32 cellular contexts compared by ENCODE assay signal in the genomic region with DNA sequence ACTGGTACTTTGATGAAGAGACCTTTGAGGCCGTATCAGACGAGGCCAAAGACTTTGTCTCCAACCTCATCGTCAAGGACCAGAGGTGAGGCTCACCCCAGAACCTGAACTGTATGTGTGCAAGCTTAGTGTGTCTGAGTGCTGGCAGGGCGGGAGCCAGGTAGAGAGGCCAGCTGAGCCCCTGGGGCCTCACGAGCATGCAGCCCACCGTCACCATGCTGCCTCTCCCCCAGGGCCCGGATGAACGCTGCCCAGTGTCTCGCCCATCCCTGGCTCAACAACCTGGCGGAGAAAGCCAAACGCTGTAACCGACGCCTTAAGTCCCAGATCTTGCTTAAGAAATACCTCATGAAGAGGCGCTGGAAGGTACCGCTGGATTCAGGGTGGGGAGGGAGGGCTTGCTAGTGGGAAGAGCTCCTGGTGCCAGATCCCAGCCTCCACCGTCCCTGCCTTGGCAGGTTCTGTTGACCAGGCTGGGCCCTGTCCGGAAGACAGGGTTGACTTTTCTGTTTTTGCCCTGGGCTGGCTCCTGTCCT. TPM values are rescaled to one million over a fixed set of nuclear protein-coding genes. Genes with fewer than 3 reads are reported as not detected.
"Had no signal": no experiment of that assay in that cellular context is flagged by ENCODE, and none has a peak within 500 bp of the region (broad histone marks: within the 10 kb centered on the region; RNA-seq: fewer than 3 reads in every experiment).

No MANE protein-coding gene starts in this region.

- H3K9me3 Mint-ChIP-seq: activated B cell treated with CpG ODN at 0.5 μM for 24 hours; activated CD4-positive, alpha-beta T cell treated with anti-CD3 and anti-CD28 coated beads, Interleukin-2, amount 10 ng/mL, durations not matched to agents 7 days and 5 days; activated naive CD4-positive, alpha-beta T cell treated with anti-CD3 and anti-CD28 coated beads for 36 hours; activated T-cell treated with anti-CD3 and anti-CD28 coated beads, Interleukin-2, amount 50 U/mL, for 4 hours; activated T-helper 17 cell treated with anti-CD3 and anti-CD28 coated beads, Interleukin-2, amount 50 U/mL, for 72 hours; IgD-negative memory B cell had no signal

- H3K36me3 ChIP-seq: brain microvascular endothelial cell, MG63, SJSA1 had no signal

- H3K27me3 ChIP-seq: brain microvascular endothelial cell, MG63, SJSA1 had no signal

- H3K4me1 Mint-ChIP-seq: activated T-helper 17 cell treated with anti-CD3 and anti-CD28 coated beads, Interleukin-2, amount 50 U/mL, for 72 hours had no signal

- H3K36me3 Mint-ChIP-seq: activated naive CD8-positive, alpha-beta T cell had no signal

- H3K27ac Mint-ChIP-seq: activated B cell treated with CpG ODN at 0.5 μM for 24 hours; activated CD4-positive, alpha-beta T cell treated with anti-CD3 and anti-CD28 coated beads, Interleukin-2, amount 10 ng/mL, durations not matched to agents 7 days and 5 days; activated CD8-positive, alpha-beta T cell treated with anti-CD3 and anti-CD28 coated beads, Interleukin-2, amount 10 ng/mL, durations not matched to agents 7 days and 5 days; activated naive CD4-positive, alpha-beta T cell treated with anti-CD3 and anti-CD28 coated beads for 36 hours; activated naive CD8-positive, alpha-beta T cell; activated T-helper 17 cell treated with anti-CD3 and anti-CD28 coated beads, Interleukin-2, amount 50 U/mL, for 72 hours; IgD-negative memory B cell; T-helper 17 cell had no signal

- H3K4me3 Mint-ChIP-seq: activated B cell treated with CpG ODN at 0.5 μM for 24 hours; activated CD4-positive, alpha-beta T cell treated with anti-CD3 and anti-CD28 coated beads, Interleukin-2, amount 10 ng/mL, durations not matched to agents 7 days and 5 days; activated CD8-positive, alpha-beta T cell treated with anti-CD3 and anti-CD28 coated beads, Interleukin-2, amount 10 ng/mL, durations not matched to agents 7 days and 5 days; activated naive CD4-positive, alpha-beta T cell treated with anti-CD3 and anti-CD28 coated beads for 36 hours; activated naive CD8-positive, alpha-beta T cell; activated T-cell treated with anti-CD3 and anti-CD28 coated beads, Interleukin-2, amount 50 U/mL, for 4 hours; activated T-helper 17 cell treated with anti-CD3 and anti-CD28 coated beads, Interleukin-2, amount 50 U/mL, for 72 hours; IgD-negative memory B cell; T-helper 17 cell had no signal

- ATAC-seq: activated CD8-positive, alpha-beta T cell treated with anti-CD3 and anti-CD28 coated beads, Interleukin-2, amount 10 ng/mL, durations not matched to agents 7 days and 5 days; activated T-cell treated with anti-CD3 and anti-CD28 coated beads, Interleukin-2, amount 50 U/mL, for 4 hours; activated T-helper 17 cell treated with anti-CD3 and anti-CD28 coated beads, Interleukin-2, amount 50 U/mL, for 72 hours; Panc1; T-helper 17 cell had no signal

- H3K9me3 ChIP-seq: MG63, SJSA1 had no signal

- H3K27ac ChIP-seq: brain microvascular endothelial cell, KMS-11, RWPE1, SJSA1 had no signal

- H3K27me3 Mint-ChIP-seq: activated B cell treated with CpG ODN at 0.5 μM for 24 hours; activated CD4-positive, alpha-beta T cell treated with anti-CD3 and anti-CD28 coated beads, Interleukin-2, amount 10 ng/mL, durations not matched to agents 7 days and 5 days; activated naive CD8-positive, alpha-beta T cell; activated T-helper 17 cell treated with anti-CD3 and anti-CD28 coated beads, Interleukin-2, amount 50 U/mL, for 72 hours; T-helper 17 cell had no signal

- H3K4me3 ChIP-seq: MG63, SJSA1 had no signal

- DNase-seq: activated B cell treated with CpG ODN at 0.5 μM for 24 hours; activated CD4-positive, alpha-beta T cell treated with anti-CD3 and anti-CD28 coated beads, Interleukin-2, amount 10 ng/mL, durations not matched to agents 7 days and 5 days; activated CD8-positive, alpha-beta T cell treated with anti-CD3 and anti-CD28 coated beads, Interleukin-2, amount 10 ng/mL, durations not matched to agents 7 days and 5 days; activated gamma-delta T cell; activated naive CD4-positive, alpha-beta T cell treated with anti-CD3 and anti-CD28 coated beads for 36 hours; activated T-cell treated with anti-CD3 and anti-CD28 coated beads, Interleukin-2, amount 50 U/mL, for 4 hours; brain microvascular endothelial cell; cerebellar nuclear complex; MG63; MV-4-11; NCI-H1092 treated with DMSO at 0.1 percent for 48 hours; NCI-H1417 treated with DMSO at 0.1 percent for 48 hours; NCI-H1694; NCI-H2029; NCI-H2107; NCI-H2171 treated with DMSO at 0.1 percent for 48 hours; NCI-H345; NCI-H510A; NCI-H526 treated with DMSO at 0.1 percent for 48 hours; NCI-H82; SHP77; T-helper 17 cell; T-helper 9 cell had no signal

RNA-seq across cellular contexts. Expression of a gene that starts 12.7 kb away (rescaled TPM):
- total RNA-seq: activated B cell treated with CpG ODN at 0.5 μM for 24 hours, T-helper 17 cell had no signal

RNA-seq across cellular contexts. Expression of a gene that starts 13.6 kb away (rescaled TPM):
- total RNA-seq: activated B cell treated with CpG ODN at 0.5 μM for 24 hours; activated CD4-positive, alpha-beta T cell treated with anti-CD3 and anti-CD28 coated beads, Interleukin-2, amount 10 ng/mL, durations not matched to agents 7 days and 5 days; activated CD8-positive, alpha-beta T cell treated with anti-CD3 and anti-CD28 coated beads, Interleukin-2, amount 10 ng/mL, durations not matched to agents 7 days and 5 days; activated naive CD4-positive, alpha-beta T cell treated with anti-CD3 and anti-CD28 coated beads for 36 hours; activated T-cell treated with anti-CD3 and anti-CD28 coated beads, Interleukin-2, amount 50 U/mL, for 4 hours; activated T-helper 17 cell treated with anti-CD3 and anti-CD28 coated beads, Interleukin-2, amount 50 U/mL, for 72 hours; OCI-LY7; T-helper 17 cell had no signal

RNA-seq across cellular contexts. Expression of a gene that starts 38.5 kb away (rescaled TPM):
- total RNA-seq: activated CD4-positive, alpha-beta T cell treated with anti-CD3 and anti-CD28 coated beads, Interleukin-2, amount 10 ng/mL, durations not matched to agents 7 days and 5 days; activated CD8-positive, alpha-beta T cell treated with anti-CD3 and anti-CD28 coated beads, Interleukin-2, amount 10 ng/mL, durations not matched to agents 7 days and 5 days; activated naive CD4-positive, alpha-beta T cell treated with anti-CD3 and anti-CD28 coated beads for 36 hours; activated T-cell treated with anti-CD3 and anti-CD28 coated beads, Interleukin-2, amount 50 U/mL, for 4 hours; activated T-helper 17 cell treated with anti-CD3 and anti-CD28 coated beads, Interleukin-2, amount 50 U/mL, for 72 hours; T-helper 17 cell had no signal

RNA-seq across cellular contexts. Expression of a gene that starts 38.6 kb away (rescaled TPM):
- total RNA-seq: activated CD4-positive, alpha-beta T cell treated with anti-CD3 and anti-CD28 coated beads, Interleukin-2, amount 10 ng/mL, durations not matched to agents 7 days and 5 days; activated CD8-positive, alpha-beta T cell treated with anti-CD3 and anti-CD28 coated beads, Interleukin-2, amount 10 ng/mL, durations not matched to agents 7 days and 5 days; activated naive CD4-positive, alpha-beta T cell treated with anti-CD3 and anti-CD28 coated beads for 36 hours; activated T-cell treated with anti-CD3 and anti-CD28 coated beads, Interleukin-2, amount 50 U/mL, for 4 hours; activated T-helper 17 cell treated with anti-CD3 and anti-CD28 coated beads, Interleukin-2, amount 50 U/mL, for 72 hours; cardiac septum; OCI-LY7; SJSA1; T-helper 17 cell had no signal
